In genomic region chr10:124515244-124515970, GRCh38 we compare ENCODE assay signal across 14 cellular contexts. TPM values are rescaled to one million over a fixed set of nuclear protein-coding genes. Genes with fewer than 3 reads are reported as not detected.
DNase-seq lines count a peak whose midpoint lies in the region; ATAC-seq and TF ChIP-seq lines count a peak whose summit lies in the region.
"Had no signal": no experiment of that assay in that cellular context is flagged by ENCODE, and none has a peak within 500 bp of the region (broad histone marks: within the 10 kb centered on the region; RNA-seq: fewer than 3 reads in every experiment).

No MANE protein-coding gene starts in this region.

- 87 to 93% methylated on average over 13 of the region's 13 CpGs for WGBS in sigmoid colon, 2 donors

- H3K27me3 ChIP-seq in muscle layer of colon (ENCODE audit: control insufficient read depth in 1 of 2, insufficient read depth in 2 of 2, low read length in 2 of 2) (no peaks in the 10 kb centered on the region), sigmoid colon (no peaks in the 10 kb centered on the region)
- H3K27me3 ChIP-seq: BLaER1 treated with 17β-estradiol and CSF1 and Interleukin-3, amounts not matched to agents 10 nM and 100 nM had no signal

- TF ChIP-seq POLR2A in sigmoid colon (IDR thresholded peaks at IDR 0.05), result no peak

- H3K4me3 ChIP-seq in muscle layer of colon (ENCODE audit: low read depth in 1 of 2, low read length in 2 of 2) (no peak overlapping the region), sigmoid colon (no peak overlapping the region)
- H3K4me3 ChIP-seq: BLaER1 treated with 17β-estradiol and CSF1 and Interleukin-3, amounts not matched to agents 10 nM and 100 nM had no signal

- intact Hi-C loops in sigmoid colon (cut with DNase I), result no loop called here

- H3K27ac ChIP-seq in muscle layer of colon (ENCODE audit: low read depth, low read length) (peak overlapping the region; percentile 52), sigmoid colon (peak overlapping the region in 3 of 4 donors; percentile 70 to 77 (median 73))
- H3K27ac ChIP-seq: 22Rv1; BLaER1 treated with 17β-estradiol and CSF1 and Interleukin-3, amounts not matched to agents 10 nM and 100 nM had no signal

- H3K4me1 Mint-ChIP-seq in activated naive CD8-positive, alpha-beta T cell treated with anti-CD3 and anti-CD28 coated beads for 36 hours, result peaks cover 9% of the 10 kb centered on the region
- peaks cover 9% of the 10 kb centered on the region for H3K4me1 Mint-ChIP-seq in activated naive CD8-positive, alpha-beta T cell treated with anti-CD3 and anti-CD28 coated beads, Interleukin-2, amount 50 U/mL, for 24 hours
- H3K4me1 Mint-ChIP-seq: CD4-positive, CD25-positive, alpha-beta regulatory T cell had no signal

- TF ChIP-seq EP300 in sigmoid colon (IDR thresholded peaks at IDR 0.05), result no peak

- no peak for ATAC-seq in activated naive CD8-positive, alpha-beta T cell treated with anti-CD3 and anti-CD28 coated beads, Interleukin-2, amount 50 U/mL, for 24 hours
- no peak for ATAC-seq in GM21825 (IDR thresholded peaks at IDR 0.05; ENCODE audit: unreplicated experiment)

- H3K4me3 Mint-ChIP-seq in activated naive CD8-positive, alpha-beta T cell treated with anti-CD3 and anti-CD28 coated beads for 36 hours, result no peak overlapping the region
- H3K4me3 Mint-ChIP-seq in activated naive CD8-positive, alpha-beta T cell treated with anti-CD3 and anti-CD28 coated beads, Interleukin-2, amount 50 U/mL, for 24 hours, result no peak overlapping the region
- H3K4me3 Mint-ChIP-seq: CD4-positive, CD25-positive, alpha-beta regulatory T cell; HFFc6 had no signal

- no peaks in the 10 kb centered on the region for H3K36me3 ChIP-seq in muscle layer of colon (ENCODE audit: insufficient read depth, low read length)
- no peaks in the 10 kb centered on the region for H3K36me3 ChIP-seq in sigmoid colon
- H3K36me3 ChIP-seq: BLaER1 treated with 17β-estradiol and CSF1 and Interleukin-3, amounts not matched to agents 10 nM and 100 nM had no signal

- no peak overlapping the region for H3K9ac ChIP-seq in muscle layer of colon (ENCODE audit: low read length)
- H3K9ac ChIP-seq: BLaER1 treated with 17β-estradiol and CSF1 and Interleukin-3, amounts not matched to agents 10 nM and 100 nM had no signal

- DNase-seq in activated naive CD8-positive, alpha-beta T cell treated with anti-CD3 and anti-CD28 coated beads for 36 hours, result no peak
- DNase-seq in activated naive CD8-positive, alpha-beta T cell treated with anti-CD3 and anti-CD28 coated beads, Interleukin-2, amount 50 U/mL, for 24 hours, result no peak
- DNase-seq in sigmoid colon (peak; percentile 62), NCI-H2107 treated with DMSO at 0.1 percent for 48 hours (lab: John Stamatoyannopoulos, UW; ENCODE audit: unreplicated experiment) (no peak), epidermal melanocyte (ENCODE audit: insufficient read length, low spot score) (no peak)
- DNase-seq: CD4-positive, CD25-positive, alpha-beta regulatory T cell; DMS53; GF-D8; HCEC 1CT; HFFc6 had no signal

- TF ChIP-seq CTCF in sigmoid colon (IDR thresholded peaks at IDR 0.05), result no peak

- H3K27ac Mint-ChIP-seq in activated naive CD8-positive, alpha-beta T cell treated with anti-CD3 and anti-CD28 coated beads for 36 hours, result peak overlapping the region; percentile 19
- no peak overlapping the region for H3K27ac Mint-ChIP-seq in activated naive CD8-positive, alpha-beta T cell treated with anti-CD3 and anti-CD28 coated beads, Interleukin-2, amount 50 U/mL, for 24 hours
- H3K27ac Mint-ChIP-seq: CD4-positive, CD25-positive, alpha-beta regulatory T cell; HFFc6 had no signal

- H3K27me3 Mint-ChIP-seq in activated naive CD8-positive, alpha-beta T cell treated with anti-CD3 and anti-CD28 coated beads for 36 hours, result no peaks in the 10 kb centered on the region
- H3K27me3 Mint-ChIP-seq in activated naive CD8-positive, alpha-beta T cell treated with anti-CD3 and anti-CD28 coated beads, Interleukin-2, amount 50 U/mL, for 24 hours, result no peaks in the 10 kb centered on the region

- H3K9me3 Mint-ChIP-seq in activated naive CD8-positive, alpha-beta T cell treated with anti-CD3 and anti-CD28 coated beads for 36 hours, result no peaks in the 10 kb centered on the region
- no peaks in the 10 kb centered on the region for H3K9me3 Mint-ChIP-seq in activated naive CD8-positive, alpha-beta T cell treated with anti-CD3 and anti-CD28 coated beads, Interleukin-2, amount 50 U/mL, for 24 hours
- H3K9me3 Mint-ChIP-seq: CD4-positive, CD25-positive, alpha-beta regulatory T cell; HFFc6 had no signal

- H3K36me3 Mint-ChIP-seq in activated naive CD8-positive, alpha-beta T cell treated with anti-CD3 and anti-CD28 coated beads for 36 hours, result no peaks in the 10 kb centered on the region
- no peaks in the 10 kb centered on the region for H3K36me3 Mint-ChIP-seq in activated naive CD8-positive, alpha-beta T cell treated with anti-CD3 and anti-CD28 coated beads, Interleukin-2, amount 50 U/mL, for 24 hours (ENCODE audit: low read depth)

- H3K4me1 ChIP-seq in muscle layer of colon (ENCODE audit: insufficient read depth, low read length), result peaks cover 17% of the 10 kb centered on the region
- H3K4me1 ChIP-seq in sigmoid colon, result peaks cover 0 to 21% (median 14%) of the 10 kb centered on the region in 4 donors

- H3K9me3 ChIP-seq in muscle layer of colon (ENCODE audit: low read length) (no peaks in the 10 kb centered on the region), sigmoid colon (no peaks in the 10 kb centered on the region)
- H3K9me3 ChIP-seq: BLaER1 treated with 17β-estradiol and CSF1 and Interleukin-3, amounts not matched to agents 10 nM and 100 nM had no signal

RNA-seq across cellular contexts. Expression of gene LHPP, which starts 53.8 kb away (rescaled TPM):
- total RNA-seq in activated naive CD8-positive, alpha-beta T cell treated with anti-CD3 and anti-CD28 coated beads for 36 hours, result 1 to 10 TPM; 7.8 to 8.2 TPM
- 10 to 100 TPM; 17.5 to 35.7 (median 24.9) TPM for total RNA-seq in sigmoid colon
- polyA plus RNA-seq in sigmoid colon, result 10 to 100 TPM; 17.1 to 22.8 (median 20.6) TPM
